11 cellular contexts compared by ENCODE assay signal in the genomic region with DNA sequence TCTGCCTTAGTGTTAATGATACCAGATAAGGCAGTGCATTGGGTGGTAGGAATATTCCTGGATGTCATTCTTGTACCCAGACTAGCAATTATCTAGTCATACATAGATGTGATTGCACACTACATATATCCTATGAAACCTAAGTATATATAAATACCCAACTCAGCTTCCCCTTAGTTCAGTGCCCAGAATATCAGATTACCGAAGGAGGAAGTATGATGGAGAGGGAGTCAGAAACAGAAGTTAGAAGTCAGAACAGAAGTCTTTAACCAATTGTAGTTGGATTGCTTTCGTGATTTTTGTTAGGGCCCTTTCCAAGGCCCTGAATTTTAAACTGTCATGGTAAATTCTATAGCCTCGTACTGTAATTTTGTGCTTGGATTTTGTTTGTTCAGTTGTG. TPM values are rescaled to one million over a fixed set of nuclear protein-coding genes. Genes with fewer than 3 reads are reported as not detected.
DNase-seq lines count a peak whose midpoint lies in the region; ATAC-seq, FAIRE-seq and TF ChIP-seq lines count a peak whose summit lies in the region.
"Had no signal": no experiment of that assay in that cellular context is flagged by ENCODE, and none has a peak within 500 bp of the region (broad histone marks: within the 10 kb centered on the region; RNA-seq: fewer than 3 reads in every experiment).

No MANE protein-coding gene starts in this region.

- peak in 3 of 4 donors; percentile 22 to 64 (median 45) for ATAC-seq in heart left ventricle
- ATAC-seq in HG03571 (IDR thresholded peaks at IDR 0.05; ENCODE audit: unreplicated experiment): peak; percentile 45
- ATAC-seq in GM12878: peak; percentile 43; the same call in 2 of the 3 replicates
- peak; percentile 85 to 87 for ATAC-seq in stimulated activated naive B cell treated with anti-CD40 and anti-IgM and Interleukin-4, amounts not matched to agents 10 μg/mL and 1 μg/mL and 100 μg/mL, for 72 hours (replicated peaks)
- no peak for ATAC-seq in body of pancreas

- intact Hi-C loops in heart left ventricle (cut with DNase I) (no loop called here), left ventricle myocardium inferior (cut with micrococcal nuclease) (no loop called here), GM12878 (cut with micrococcal nuclease; ENCODE audit: unreplicated experiment) (no loop called here), body of pancreas (cut with DNase I) (no loop called here)

- peaks cover 16 to 22% of the 10 kb centered on the region in 2 donors for H3K36me3 Mint-ChIP-seq in stimulated activated naive B cell treated with anti-CD40 and anti-IgM and Interleukin-4, amounts not matched to agents 10 μg/mL and 1 μg/mL and 100 μg/mL, for 72 hours

- FAIRE-seq in GM12878 (lab: Jason Lieb, UNC): no peak

- no peak for DNase-seq in heart left ventricle
- no peak for DNase-seq in left ventricle myocardium inferior
- no peak for DNase-seq in GM12878 (ENCODE audit: low read depth, low spot score)
- no peak for DNase-seq in stimulated activated naive B cell treated with anti-CD40 and anti-IgM and Interleukin-4, amounts not matched to agents 10 μg/mL and 1 μg/mL and 100 μg/mL, for 72 hours
- DNase-seq in body of pancreas: no peak
- no peak for DNase-seq in A172 (ENCODE audit: low spot score)
- no peak for DNase-seq in anterior cingulate cortex (lab: John Stamatoyannopoulos, UW)
- DNase-seq: NCI-H446 had no signal

- no peaks in the 10 kb centered on the region for H3K27me3 Mint-ChIP-seq in stimulated activated naive B cell treated with anti-CD40 and anti-IgM and Interleukin-4, amounts not matched to agents 10 μg/mL and 1 μg/mL and 100 μg/mL, for 72 hours

- RAD21 ChIA-PET in GM12878 (lab: Charles Lee; ENCODE audit: unreplicated experiment): interaction anchor here (1.0 kb wide), 1 partner anchor 51 kb away, joined by 3 read pairs; no protein-coding TSS in a partner anchor

- peak overlapping the region in 1 of 2 donors; percentile 4 for H3K4me3 Mint-ChIP-seq in stimulated activated naive B cell treated with anti-CD40 and anti-IgM and Interleukin-4, amounts not matched to agents 10 μg/mL and 1 μg/mL and 100 μg/mL, for 72 hours

- SMC1A ChIA-PET in GM12878 (lab: Charles Lee; ENCODE audit: uncharacterized antibody, unreplicated experiment): interaction anchor here (0.9 to 3.8 kb wide), 7 partner anchors 9 to 241 kb away, joined by 3 to 31 read pairs (median 4); partner anchors contain the start of gene MOB1B

- no peak for TF ChIP-seq RAD21 in GM12878 (IDR thresholded peaks at IDR 0.05; ENCODE audit: insufficient read depth, low read depth, low read length)

- no peak for TF ChIP-seq EP300 in GM12878 (IDR thresholded peaks at IDR 0.05; ENCODE audit: borderline replicate concordance in 1 of 2, control insufficient read depth in 1 of 2, low read depth in 2 of 2, low read length in 2 of 2)

- no peaks in the 10 kb centered on the region for H4K20me1 ChIP-seq in GM12878 (ENCODE audit: control insufficient read depth, insufficient read depth)

- TF ChIP-seq POLR2A in heart left ventricle (IDR thresholded peaks at IDR 0.05) (no peak), GM12878 (IDR thresholded peaks at IDR 0.05; ENCODE audit: low read depth, low read length) (no peak), body of pancreas (IDR thresholded peaks at IDR 0.05) (no peak)

- no TSS peak for BruUV-seq in GM12878 (replicated peaks; lab: Mats Ljungman, UMichigan)

- H3K4me2 ChIP-seq in GM12878 (ENCODE audit: control insufficient read depth, insufficient read depth): no peak overlapping the region

- CTCF ChIA-PET in GM12878 (lab: Yijun Ruan, JAX): interaction anchor here (0.7 to 1.8 kb wide), 5 partner anchors 14 to 241 kb away, joined by 3 to 5 read pairs (median 3); partner anchors contain the start of gene MOB1B

- H2AFZ ChIP-seq in GM12878 (ENCODE audit: control insufficient read depth, low read depth, low read length): no peak overlapping the region

- POLR2A ChIA-PET in GM12878 (lab: Charles Lee): interaction anchor here (0.8 to 2.4 kb wide), 3 partner anchors 43 to 196 kb away, joined by 3 to 9 read pairs (median 3); partner anchors contain the start of genes DCK and MOB1B

- H3K36me3 ChIP-seq in heart left ventricle: no peaks in the 10 kb centered on the region
- no peaks in the 10 kb centered on the region for H3K36me3 ChIP-seq in left ventricle myocardium inferior
- H3K36me3 ChIP-seq in GM12878 (ENCODE audit: control insufficient read depth in 2 of 2, insufficient read depth in 2 of 2, low read length in 1 of 2): no peaks in the 10 kb centered on the region
- H3K36me3 ChIP-seq in body of pancreas (replicated peaks in 1 of 2; ENCODE audit: insufficient read depth in 1 of 2, low read depth in 2 of 2): no peaks in the 10 kb centered on the region
- H3K36me3 ChIP-seq: breast epithelium, prostate gland had no signal

- H3K9me3 ChIP-seq in heart left ventricle (no peaks in the 10 kb centered on the region), left ventricle myocardium inferior (replicated peaks) (no peaks in the 10 kb centered on the region), GM12878 (replicated peaks; ENCODE audit: control insufficient read depth, insufficient read depth, low read length) (no peaks in the 10 kb centered on the region; the same call in 2 of the 3 replicates), body of pancreas (no peaks in the 10 kb centered on the region)
- H3K9me3 ChIP-seq: breast epithelium, prostate gland had no signal

- no peaks in the 10 kb centered on the region for H3K27me3 ChIP-seq in heart left ventricle
- no peaks in the 10 kb centered on the region for H3K27me3 ChIP-seq in left ventricle myocardium inferior (ENCODE audit: low read depth)
- no peaks in the 10 kb centered on the region for H3K27me3 ChIP-seq in GM12878 (replicated peaks in 1 of 2; ENCODE audit: control insufficient read depth in 2 of 2, insufficient read depth in 2 of 2, low read length in 1 of 2)
- no peaks in the 10 kb centered on the region for H3K27me3 ChIP-seq in body of pancreas
- H3K27me3 ChIP-seq: breast epithelium had no signal

- H3K9ac ChIP-seq in GM12878 (ENCODE audit: control insufficient read depth, insufficient read depth, low read length): no peak overlapping the region

- no peak overlapping the region for H3K4me3 ChIP-seq in heart left ventricle
- no peak overlapping the region for H3K4me3 ChIP-seq in left ventricle myocardium inferior
- H3K4me3 ChIP-seq in GM12878: no peak overlapping the region
- H3K4me3 ChIP-seq in body of pancreas: no peak overlapping the region
- H3K4me3 ChIP-seq: breast epithelium, prostate gland had no signal

- H3K27ac ChIP-seq in heart left ventricle (peak overlapping the region in 1 of 12 donors; percentile 78), left ventricle myocardium inferior (replicated peaks) (no peak overlapping the region), GM12878 (ENCODE audit: control insufficient read depth, insufficient read depth) (no peak overlapping the region), body of pancreas (no peak overlapping the region)
- H3K27ac ChIP-seq: breast epithelium, prostate gland had no signal

- TF ChIP-seq CTCF in heart left ventricle (IDR thresholded peaks at IDR 0.05) (no peak), left ventricle myocardium inferior (IDR thresholded peaks at IDR 0.05; ENCODE audit: borderline replicate concordance) (no peak), GM12878 (IDR thresholded peaks at IDR 0.05 in 2 of 3, conservative IDR thresholded peaks at IDR 0.05 in 1 of 3; ENCODE audit: control insufficient read depth in 2 of 3, extremely low read depth in 1 of 3, insufficient read depth in 1 of 3, low read depth in 3 of 3, low read length in 3 of 3) (no peak), body of pancreas (IDR thresholded peaks at IDR 0.05) (no peak)

- no peaks in the 10 kb centered on the region for H3K9me3 Mint-ChIP-seq in stimulated activated naive B cell treated with anti-CD40 and anti-IgM and Interleukin-4, amounts not matched to agents 10 μg/mL and 1 μg/mL and 100 μg/mL, for 72 hours

- WGBS in heart left ventricle, 4 donors: 57 to 62% (median 60%) methylated on average over 3 of the region's 3 CpGs
- WGBS in GM12878 (ENCODE audit: insufficient coverage, insufficient replicate concordance, low lambda C conversion rate, missing lambda C conversion rate): 17% methylated on average over 3 of the region's 3 CpGs
- WGBS in body of pancreas, 2 donors: 54 to 59% methylated on average over 3 of the region's 3 CpGs

- peaks cover 30 to 67% of the 10 kb centered on the region in 2 donors for H3K4me1 Mint-ChIP-seq in stimulated activated naive B cell treated with anti-CD40 and anti-IgM and Interleukin-4, amounts not matched to agents 10 μg/mL and 1 μg/mL and 100 μg/mL, for 72 hours

- in situ Hi-C loops in GM12878 (cut with MboI): no loop called here

- H3K4me1 ChIP-seq in heart left ventricle: peaks cover 0 to 59% (median 1%) of the 10 kb centered on the region in 12 donors
- H3K4me1 ChIP-seq in left ventricle myocardium inferior: peaks cover 12% of the 10 kb centered on the region
- peaks cover 2% of the 10 kb centered on the region; the same call in 1 of the 2 replicates for H3K4me1 ChIP-seq in GM12878 (ENCODE audit: control insufficient read depth, insufficient read depth, low read length)
- no peaks in the 10 kb centered on the region for H3K4me1 ChIP-seq in body of pancreas
- H3K4me1 ChIP-seq: breast epithelium, prostate gland had no signal

- no peaks in the 10 kb centered on the region for H3K79me2 ChIP-seq in GM12878 (ENCODE audit: control insufficient read depth, insufficient read depth, low read length)

- peak overlapping the region; percentile 90 for H3K27ac Mint-ChIP-seq in stimulated activated naive B cell treated with anti-CD40 and anti-IgM and Interleukin-4, amounts not matched to agents 10 μg/mL and 1 μg/mL and 100 μg/mL, for 72 hours

RNA-seq across cellular contexts. Expression of gene MOB1B, which starts 42.9 kb away (rescaled TPM):
- 10 to 100 TPM; 11.1 to 22.9 (median 18.6) TPM for total RNA-seq in heart left ventricle
- polyA plus RNA-seq in heart left ventricle: 1 to 10 TPM; 4.8 to 7.2 TPM
- 18.3 TPM for total RNA-seq in left ventricle myocardium inferior
- total RNA-seq in GM12878 (2013; cell fraction: nucleolus; rRNA removed): 13.9 and 14.8 TPM in 2 replicates
- 4.7 and 6.1 TPM in 2 replicates for total RNA-seq in GM12878 (2014; rRNA removed)
- 7.6 and 8.2 TPM in 2 replicates for total RNA-seq in GM12878 (2014; rRNA removed; fragmentation: Illumina TruSeq; extraction: Trizol)
- 10.8 and 11.4 TPM in 2 replicates for total RNA-seq in GM12878 (2021)
- 3.2 TPM for polyA plus RNA-seq in GM12878 (2011; ENCODE audit: low read depth)
- polyA plus RNA-seq in GM12878 (2011; rRNA removed): 7.2 and 12.6 TPM in 2 replicates
- polyA plus RNA-seq in GM12878 (2011; cell fraction: cytosol; rRNA removed): 3.1 and 3.9 TPM in 2 replicates
- polyA plus RNA-seq in GM12878 (2011; cell fraction: nucleus; rRNA removed): 3.5 and 4.3 TPM in 2 replicates
- polyA plus RNA-seq in GM12878 (2012): 5.8 and 5.9 TPM in 2 replicates
- 9.7 and 11.6 TPM in 2 replicates for polyA plus RNA-seq in GM12878 (2014; fragmentation: Illumina TruSeq; extraction: Trizol)
- polyA plus RNA-seq in GM12878 (2014; fragmentation: Nextera tagmentation; extraction: Ambion mirVana): 1 to 10 TPM; 1.9 TPM
- 4.9 and 5.9 TPM in 2 replicates for polyA plus RNA-seq in GM12878 (2014; rRNA removed)
- polyA plus RNA-seq in GM12878 (2016; fragmentation: Nextera tagmentation; extraction: Ambion mirVana): 1 to 10 TPM; 5.4 to 6.2 TPM
- 8.9 and 18.9 TPM in 2 replicates for polyA minus RNA-seq in GM12878 (2011; rRNA and poly(A)+ RNA removed)
- polyA minus RNA-seq in GM12878 (2011; cell fraction: cytosol; rRNA and poly(A)+ RNA removed): 9.3 and 9.8 TPM in 2 replicates
- polyA minus RNA-seq in GM12878 (2011; cell fraction: nucleus; rRNA and poly(A)+ RNA removed): 4.7 and 8.0 TPM in 2 replicates
- 10 to 100 TPM in 1 of 2 donors, 1 to 10 TPM in 1; 9.2 to 12.7 TPM for total RNA-seq in body of pancreas
- 4.6 and 7.0 TPM in 2 replicates for total RNA-seq in A172 (2014; rRNA removed; shearing (Covaris generic))

RNA-seq across cellular contexts. Expression of gene DCK, which starts 48.4 kb away (rescaled TPM):
- total RNA-seq in heart left ventricle: 10 to 100 TPM in 2 of 9 donors, 1 to 10 TPM in 7; 4.6 to 12.6 (median 6.8) TPM
- 1 to 10 TPM; 1.7 to 8.2 TPM for polyA plus RNA-seq in heart left ventricle
- 7.5 TPM for total RNA-seq in left ventricle myocardium inferior
- 11.4 and 13.2 TPM in 2 replicates for total RNA-seq in GM12878 (2013; cell fraction: nucleolus; rRNA removed)
- 21.6 and 26.9 TPM in 2 replicates for total RNA-seq in GM12878 (2014; rRNA removed)
- 25.0 and 25.7 TPM in 2 replicates for total RNA-seq in GM12878 (2014; rRNA removed; fragmentation: Illumina TruSeq; extraction: Trizol)
- 23.6 and 24.7 TPM in 2 replicates for total RNA-seq in GM12878 (2021)
- 3.9 TPM for polyA plus RNA-seq in GM12878 (2011; ENCODE audit: low read depth)
- 28.2 and 42.5 TPM in 2 replicates for polyA plus RNA-seq in GM12878 (2011; rRNA removed)
- polyA plus RNA-seq in GM12878 (2011; cell fraction: cytosol; rRNA removed): 10.3 and 16.8 TPM in 2 replicates
- polyA plus RNA-seq in GM12878 (2011; cell fraction: nucleus; rRNA removed): 8.5 and 12.0 TPM in 2 replicates
- polyA plus RNA-seq in GM12878 (2012): 7.5 and 16.6 TPM in 2 replicates
- polyA plus RNA-seq in GM12878 (2014; fragmentation: Illumina TruSeq; extraction: Trizol): 33.5 and 42.4 TPM in 2 replicates
- 10 to 100 TPM; 20.0 to 26.7 TPM for polyA plus RNA-seq in GM12878 (2014; fragmentation: Nextera tagmentation; extraction: Ambion mirVana)
- polyA plus RNA-seq in GM12878 (2014; rRNA removed): 15.9 and 20.4 TPM in 2 replicates
- 10 to 100 TPM; 67.4 to 69.4 TPM for polyA plus RNA-seq in GM12878 (2016; fragmentation: Nextera tagmentation; extraction: Ambion mirVana)
- polyA minus RNA-seq in GM12878 (2011; rRNA and poly(A)+ RNA removed): 6.1 and 9.8 TPM in 2 replicates
- 7.1 TPM in 2 replicates for polyA minus RNA-seq in GM12878 (2011; cell fraction: cytosol; rRNA and poly(A)+ RNA removed)
- polyA minus RNA-seq in GM12878 (2011; cell fraction: nucleus; rRNA and poly(A)+ RNA removed): 4.8 and 7.1 TPM in 2 replicates
- 1 to 10 TPM; 4.6 to 7.3 TPM for total RNA-seq in body of pancreas
- total RNA-seq in A172 (2014; rRNA removed; shearing (Covaris generic)): 40.7 and 40.8 TPM in 2 replicates
